1 cellular context compared by ENCODE assay signal in the genomic region with DNA sequence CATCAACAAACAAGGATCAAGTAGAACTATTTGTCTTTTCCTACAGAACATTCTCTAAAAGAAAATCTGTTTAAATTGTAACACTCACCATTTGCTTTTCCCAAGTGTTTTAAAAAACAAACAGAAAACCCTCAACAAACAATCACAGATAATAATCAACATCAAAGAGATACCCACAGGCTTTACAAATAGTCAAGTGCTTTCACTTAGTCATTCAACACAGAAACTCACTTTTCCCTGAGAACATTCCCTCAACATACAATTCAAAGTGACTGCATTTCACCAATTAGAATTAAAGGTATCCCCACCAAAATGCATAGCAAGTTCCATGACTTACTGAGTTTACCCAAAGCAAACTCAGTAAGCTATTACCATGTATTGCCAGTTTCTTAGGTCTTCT.
TF ChIP-seq lines count a peak whose summit lies in the region.

No MANE protein-coding gene starts in this region.

TF ChIP-seq in HepG2, 621 proteins besides CTCF, POLR2A, EP300 and RAD21:
- peak; percentile 20; the same call in 1 of the 2 replicates for TF ChIP-seq AHDC1 (CRISPR knock-in tag; IDR thresholded peaks at IDR 0.05; ENCODE audit: borderline replicate concordance)
- TF ChIP-seq ZBTB21 (CRISPR knock-in tag; IDR thresholded peaks at IDR 0.05) = no peak
- peak; percentile 37; the same call in 1 of the 2 replicates for TF ChIP-seq NFIC (IDR thresholded peaks at IDR 0.05; ENCODE audit: low read length)
- no peak for TF ChIP-seq ZNF292 (CRISPR knock-in tag; IDR thresholded peaks at IDR 0.05; ENCODE audit: borderline replicate concordance, low read depth)
- no peak for TF ChIP-seq ZNF816 (CRISPR knock-in tag; IDR thresholded peaks at IDR 0.05; ENCODE audit: borderline replicate concordance)
- TF ChIP-seq ZNF3 (CRISPR knock-in tag; IDR thresholded peaks at IDR 0.05) = peak; percentile 93
- no peak for TF ChIP-seq CREM (IDR thresholded peaks at IDR 0.05)
- TF ChIP-seq CREM (CRISPR knock-in tag; IDR thresholded peaks at IDR 0.05) = no peak
- TF ChIP-seq TBX3 (IDR thresholded peaks at IDR 0.05; ENCODE audit: borderline replicate concordance) = peak; percentile 29; the same call in 1 of the 2 replicates
- no peak for TF ChIP-seq TBX2 (CRISPR knock-in tag; IDR thresholded peaks at IDR 0.05; ENCODE audit: borderline replicate concordance)
- TF ChIP-seq TAF15 (IDR thresholded peaks at IDR 0.05; ENCODE audit: low read depth, low read length, poor library complexity, severe bottlenecking) = no peak
- TF ChIP-seq FOXM1 (CRISPR knock-in tag; IDR thresholded peaks at IDR 0.05) = no peak
- TF ChIP-seq KDM6A (CRISPR knock-in tag; IDR thresholded peaks at IDR 0.05; ENCODE audit: low read depth) = no peak
- TF ChIP-seq ZBTB2 (CRISPR knock-in tag; IDR thresholded peaks at IDR 0.05; ENCODE audit: low read depth) = no peak
- no peak for TF ChIP-seq POLR2G (IDR thresholded peaks at IDR 0.05; ENCODE audit: low read depth, low read length)
TF ChIP-seq in HepG2: peak in this region for 4.
